In genomic region chr13:46668906-46669525, GRCh38 we compare ENCODE assay signal across 1 cellular context.
TF ChIP-seq lines count a peak whose summit lies in the region.

No MANE protein-coding gene starts in this region.

TF ChIP-seq in GM12878, 131 proteins besides CTCF, POLR2A, EP300 and RAD21 (continued from another document):
- TF ChIP-seq E4F1 (IDR thresholded peaks at IDR 0.05; ENCODE audit: borderline replicate concordance, partially characterized antibody) (no peak), CUX1 (IDR thresholded peaks at IDR 0.05; ENCODE audit: insufficient replicate concordance, low read depth, low read length) (no peak), PKNOX1 (IDR thresholded peaks at IDR 0.05) (no peak), IRF5 (IDR thresholded peaks at IDR 0.05; ENCODE audit: borderline replicate concordance) (no peak), MTA2 (IDR thresholded peaks at IDR 0.05; ENCODE audit: low read depth) (no peak), MEF2B (IDR thresholded peaks at IDR 0.05; ENCODE audit: partially characterized antibody, poor library complexity, severe bottlenecking) (no peak), POLR2AphosphoS5 (IDR thresholded peaks at IDR 0.05; ENCODE audit: low read length) (no peak), NR2C1 (IDR thresholded peaks at IDR 0.05) (no peak), MTA3 (IDR thresholded peaks at IDR 0.05; ENCODE audit: borderline replicate concordance, low read length) (no peak), CHD4 (IDR thresholded peaks at IDR 0.05) (no peak), YY1 (IDR thresholded peaks at IDR 0.05; ENCODE audit: low read depth, low read length) (no peak), FOXM1 (IDR thresholded peaks at IDR 0.05; ENCODE audit: low read depth, low read length) (no peak), TARDBP (IDR thresholded peaks at IDR 0.05; ENCODE audit: borderline replicate concordance) (no peak)
